In the genomic region with DNA sequence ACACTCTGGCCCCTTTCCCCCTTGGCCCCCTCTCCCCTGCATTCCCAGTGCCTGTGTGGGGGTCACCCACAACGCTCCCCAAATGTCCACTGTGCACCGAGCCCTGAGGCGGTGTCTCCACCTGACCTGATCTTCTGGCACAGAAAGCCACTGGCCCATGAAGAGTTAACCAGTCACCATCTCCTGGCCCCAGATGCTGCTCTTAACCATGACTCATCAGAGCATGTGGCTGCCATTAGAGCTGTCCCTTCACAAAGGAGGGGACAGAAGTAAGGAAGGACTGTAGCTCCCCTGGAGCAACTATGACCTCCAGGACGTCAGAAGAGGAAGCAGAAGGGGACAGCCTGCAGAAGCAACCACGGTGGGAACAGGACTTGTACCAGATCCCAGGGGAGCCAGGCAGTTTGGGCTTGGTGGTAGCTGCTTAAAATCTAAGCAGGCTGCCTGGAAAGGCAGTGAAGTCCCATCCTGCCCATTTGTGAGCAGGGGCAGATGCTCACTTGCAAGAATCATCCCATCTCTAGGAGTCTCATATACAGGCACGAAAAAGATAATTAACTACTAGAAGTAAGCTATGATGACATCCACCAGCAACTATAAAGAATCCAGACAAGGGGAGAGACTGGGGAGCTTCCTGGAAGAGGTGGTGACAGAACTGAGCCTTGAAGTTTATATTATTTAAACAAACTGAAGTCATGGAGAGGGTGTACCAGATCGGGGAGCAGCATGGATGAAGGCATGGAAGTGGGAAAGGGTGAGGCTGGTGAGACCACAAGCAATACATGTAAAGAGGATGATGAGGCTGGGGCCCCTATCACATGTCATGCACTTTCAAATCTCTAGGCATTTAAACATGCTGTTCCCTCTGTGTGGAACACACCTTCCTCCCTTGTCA, we compare ENCODE assay signal across 8 cellular contexts. TPM values are rescaled to one million over a fixed set of nuclear protein-coding genes. Genes with fewer than 3 reads are reported as not detected.
DNase-seq lines count a peak whose midpoint lies in the region; ATAC-seq, FAIRE-seq and TF ChIP-seq lines count a peak whose summit lies in the region.

No MANE protein-coding gene starts in this region.

- CTCF ChIA-PET in AG04449 (lab: Yijun Ruan, JAX) (interaction anchor here (1.0 to 1.2 kb wide), 5 partner anchors 13 to 438 kb away, joined by 3 to 8 read pairs (median 3); no protein-coding TSS in a partner anchor), endothelial cell of umbilical vein (lab: Charles Lee) (interaction anchor here (0.6 to 1.9 kb wide), 9 partner anchors 10 to 204 kb away, joined by 3 to 8 read pairs (median 4); partner anchors contain the start of gene RNF11)

- no TSS peak for BruUV-seq in endothelial cell of umbilical vein (replicated peaks; lab: Mats Ljungman, UMichigan)

- POLR2A ChIA-PET in AG04449 (lab: Yijun Ruan, JAX) (no interaction called here), endothelial cell of umbilical vein (lab: Charles Lee) (no interaction called here)

- peak overlapping the region; percentile 8; the same call in 1 of the 2 replicates for H3K4me3 ChIP-seq in AG04449 (ENCODE audit: low read depth, low read length)
- no peak overlapping the region for H3K4me3 ChIP-seq in SJCRH30
- no peak overlapping the region for H3K4me3 ChIP-seq in endothelial cell of umbilical vein (replicated peaks in 1 of 3; ENCODE audit: insufficient read depth in 1 of 3, low read depth in 1 of 3, low read length in 3 of 3)
- H3K4me3 ChIP-seq in mucosa of rectum (ENCODE audit: low read length in 2 of 2), result peak overlapping the region; percentile 70 to 76

- H3K9ac ChIP-seq in endothelial cell of umbilical vein (replicated peaks; ENCODE audit: extremely low read depth, insufficient read depth, low read length) (no peak overlapping the region), mucosa of rectum (ENCODE audit: low read depth in 1 of 2, low read length in 2 of 2) (peak overlapping the region in 1 of 2 donors; percentile 85)

- dilution Hi-C loops in endothelial cell of umbilical vein (cut with MboI; ENCODE audit: extremely low pct_ligation_motif_present, low sequenced_read_pairs), result no loop called here

- H4K20me1 ChIP-seq in endothelial cell of umbilical vein (replicated peaks; ENCODE audit: control insufficient read depth, extremely low read depth, insufficient read depth, low read length), result no peaks in the 10 kb centered on the region

- H3K36me3 ChIP-seq in SJCRH30 (no peaks in the 10 kb centered on the region), endothelial cell of umbilical vein (ENCODE audit: control insufficient read depth in 2 of 2, extremely low read depth in 1 of 2, insufficient read depth in 2 of 2, low read length in 2 of 2) (no peaks in the 10 kb centered on the region), mucosa of rectum (ENCODE audit: control insufficient read depth in 2 of 2, insufficient read depth in 2 of 2, low read length in 2 of 2) (no peaks in the 10 kb centered on the region)

- H3K27me3 ChIP-seq in SJCRH30, result no peaks in the 10 kb centered on the region
- peaks cover 0 to 2% of the 10 kb centered on the region in 2 experiments for H3K27me3 ChIP-seq in endothelial cell of umbilical vein (ENCODE audit: control insufficient read depth in 2 of 2, insufficient read depth in 2 of 2, low read length in 2 of 2)
- H3K27me3 ChIP-seq in mucosa of rectum (ENCODE audit: control insufficient read depth in 2 of 2, insufficient read depth in 2 of 2, low read length in 2 of 2), result no peaks in the 10 kb centered on the region

- FAIRE-seq in endothelial cell of umbilical vein (lab: Jason Lieb, UNC), result peak; percentile 78

- H3K79me2 ChIP-seq in endothelial cell of umbilical vein (ENCODE audit: control insufficient read depth, insufficient read depth, low read length), result no peaks in the 10 kb centered on the region

- TF ChIP-seq POLR2A in endothelial cell of umbilical vein (IDR thresholded peaks at IDR 0.05; ENCODE audit: low read depth, low read length), result no peak

- ATAC-seq in HG03565 (IDR thresholded peaks at IDR 0.05; ENCODE audit: unreplicated experiment) (peak; percentile 52), HG03457 (IDR thresholded peaks at IDR 0.05; ENCODE audit: unreplicated experiment) (no peak), HG02938 (IDR thresholded peaks at IDR 0.05; ENCODE audit: unreplicated experiment) (no peak)

- TF ChIP-seq CTCF in AG04449 (IDR thresholded peaks at IDR 0.05; ENCODE audit: insufficient read depth, low read length, missing control alignments) (no peak), endothelial cell of umbilical vein (IDR thresholded peaks at IDR 0.05; ENCODE audit: extremely low read depth in 1 of 2, insufficient read depth in 1 of 2, low read depth in 1 of 2, low read length in 2 of 2) (no peak)

- intact Hi-C loops in endothelial cell of umbilical vein (cut with micrococcal nuclease), result loop anchor here (2.0 kb wide), 1 partner anchor 19 kb away; no protein-coding TSS in a partner anchor

- H3K4me1 ChIP-seq in SJCRH30, result peaks cover 11% of the 10 kb centered on the region
- H3K4me1 ChIP-seq in endothelial cell of umbilical vein (ENCODE audit: control insufficient read depth, extremely low read depth, insufficient read depth, low read length), result peaks cover 5% of the 10 kb centered on the region
- H3K4me1 ChIP-seq in mucosa of rectum (ENCODE audit: control insufficient read depth in 2 of 2, insufficient read depth in 2 of 2, low read length in 2 of 2), result peaks cover 22 to 36% of the 10 kb centered on the region in 2 donors

- no peaks in the 10 kb centered on the region for H3K9me3 ChIP-seq in SJCRH30 (replicated peaks)
- no peaks in the 10 kb centered on the region for H3K9me3 ChIP-seq in endothelial cell of umbilical vein (replicated peaks; ENCODE audit: control insufficient read depth, insufficient read depth, low read length)
- H3K9me3 ChIP-seq in mucosa of rectum (ENCODE audit: control insufficient read depth in 2 of 2, low read length in 2 of 2), result no peaks in the 10 kb centered on the region

- no peaks in the 10 kb centered on the region for H3K9me1 ChIP-seq in endothelial cell of umbilical vein (replicated peaks; ENCODE audit: control insufficient read depth, extremely low read depth, insufficient read depth, low read length)

- H2AFZ ChIP-seq in endothelial cell of umbilical vein (ENCODE audit: low read depth, low read length), result peak overlapping the region; percentile 81

- H3K27ac ChIP-seq in SJCRH30, result no peak overlapping the region
- no peak overlapping the region for H3K27ac ChIP-seq in endothelial cell of umbilical vein (ENCODE audit: insufficient read depth, low read depth, low read length)
- H3K27ac ChIP-seq in mucosa of rectum (ENCODE audit: low read depth in 2 of 2, low read length in 2 of 2), result peak overlapping the region; percentile 78 to 92

- no peak overlapping the region for H3K4me2 ChIP-seq in endothelial cell of umbilical vein (ENCODE audit: insufficient read depth, low read length)

- no peak for DNase-seq in AG04449 (ENCODE audit: low read depth, low spot score)
- peak; percentile 22 for DNase-seq in GDM1 (lab: John Stamatoyannopoulos, UW)
- peak; percentile 56 to 74 for DNase-seq in SJCRH30
- DNase-seq in endothelial cell of umbilical vein (ENCODE audit: low read depth, low spot score), result peak; percentile 41

TF ChIP-seq in endothelial cell of umbilical vein, 7 proteins besides CTCF, POLR2A, EP300 and RAD21:
- TF ChIP-seq MAX (IDR thresholded peaks at IDR 0.05; ENCODE audit: insufficient read depth, insufficient read length) (no peak), MYC (IDR thresholded peaks at IDR 0.05; ENCODE audit: low read depth, low read length) (no peak), GATA2 (IDR thresholded peaks at IDR 0.05; ENCODE audit: insufficient read depth, insufficient read length, low read depth, low read length) (no peak), EZH2 (IDR thresholded peaks at IDR 0.05; ENCODE audit: borderline replicate concordance, low read depth, low read length, severe bottlenecking) (no peak), JUN (IDR thresholded peaks at IDR 0.05; ENCODE audit: borderline replicate concordance, insufficient read depth, insufficient read length, low read depth) (peak; percentile 55), POLR2AphosphoS5 (IDR thresholded peaks at IDR 0.05; ENCODE audit: insufficient read depth, low read depth, low read length) (no peak), FOS (IDR thresholded peaks at IDR 0.05; ENCODE audit: borderline replicate concordance, insufficient read depth, low read length) (peak; percentile 38)

RNA-seq across cellular contexts. Expression of gene TTC39A, which starts 1.1 kb away (rescaled TPM):
- 0.14 and 0.73 TPM in 2 replicates for total RNA-seq in SJCRH30 (2014; rRNA removed; shearing (Covaris generic))
- total RNA-seq in endothelial cell of umbilical vein, result 1.2 and 1.7 TPM in 2 replicates
- 0.81 and 1.1 TPM in 2 replicates for polyA plus RNA-seq in endothelial cell of umbilical vein
- polyA plus RNA-seq in endothelial cell of umbilical vein (2011; cell fraction: cytosol; rRNA removed), result 0.66 and 1.2 TPM in 2 replicates
- polyA plus RNA-seq in endothelial cell of umbilical vein (2011; cell fraction: nucleus; rRNA removed), result 1.6 and 1.7 TPM in 2 replicates
- 0.76 and 1.8 TPM in 2 replicates for polyA plus RNA-seq in endothelial cell of umbilical vein (2012)
- 1.0 and 4.3 TPM in 2 replicates for polyA minus RNA-seq in endothelial cell of umbilical vein
- polyA minus RNA-seq in endothelial cell of umbilical vein (2011; cell fraction: cytosol; rRNA and poly(A)+ RNA removed), result not detected
- polyA minus RNA-seq in endothelial cell of umbilical vein (2011; cell fraction: nucleus; rRNA and poly(A)+ RNA removed), result 0.67 and 1.5 TPM in 2 replicates

Comparison
In these comparisons a context has a peak if more than half of its experiments do, and no peak if none do; other contexts are left out.
1. H3K4me3 ChIP-seq: peak in AG04449 (single experiment) and mucosa of rectum (2 of 2); none in SJCRH30 (single experiment) and endothelial cell of umbilical vein (0 of 3).
2. H3K27ac ChIP-seq: peak in mucosa of rectum (2 of 2); none in SJCRH30 (single experiment) and endothelial cell of umbilical vein (single experiment).